In genomic region chr10:99975942-99976809, GRCh38 we compare ENCODE assay signal across 9 cellular contexts. TPM values are rescaled to one million over a fixed set of nuclear protein-coding genes. Genes with fewer than 3 reads are reported as not detected.
A peak's percentile ranks its signal among the peaks of the same experiment; 100 is the strongest.
DNase-seq lines count a peak whose midpoint lies in the region; ATAC-seq and TF ChIP-seq lines count a peak whose summit lies in the region.
"Had no signal": no experiment of that assay in that cellular context is flagged by ENCODE, and none has a peak within 500 bp of the region (broad histone marks: within the 10 kb centered on the region; RNA-seq: fewer than 3 reads in every experiment).

No MANE protein-coding gene starts in this region.

- ATAC-seq in GM18867 (IDR thresholded peaks at IDR 0.05; ENCODE audit: unreplicated experiment), result peak; percentile 24
- no peak for ATAC-seq in RWPE2 (ENCODE audit: low read depth)
- ATAC-seq: activated T-cell treated with anti-CD3 and anti-CD28 coated beads, Interleukin-2, amount 50 U/mL, for 4 hours had no signal

- TF ChIP-seq CTCF in RWPE2 (IDR thresholded peaks at IDR 0.05; ENCODE audit: poor library complexity, severe bottlenecking), result no peak
- no peak for TF ChIP-seq CTCF in fibroblast of pulmonary artery (IDR thresholded peaks at IDR 0.05; ENCODE audit: low read length, missing control alignments)

- H3K4me2 ChIP-seq in skeletal muscle satellite cell (ENCODE audit: low read length), result peak overlapping the region; percentile 75

- POLR2A ChIA-PET in HEK293T (lab: Yijun Ruan, JAX), result interaction anchor here (1.6 kb wide), 1 partner anchor 34 kb away, joined by 5 read pairs; the partner anchor contains the start of gene DNMBP

- H3K36me3 ChIP-seq in RWPE2 (ENCODE audit: low read depth), result peaks cover 21% of the 10 kb centered on the region
- H3K36me3 ChIP-seq in skeletal muscle satellite cell (ENCODE audit: insufficient read depth, low read length), result peaks cover 11% of the 10 kb centered on the region

- DNase-seq in RWPE2 (ENCODE audit: low spot score), result no peak
- peak; percentile 92 for DNase-seq in fibroblast of pulmonary artery (ENCODE audit: low read depth)
- no peak for DNase-seq in activated T-cell treated with anti-CD3 and anti-CD28 coated beads, Interleukin-2, amount 50 U/mL, for 1 hour
- DNase-seq in NCI-H2029 treated with DMSO at 0.1 percent for 48 hours (lab: John Stamatoyannopoulos, UW), result no peak
- DNase-seq in HEK293T (ENCODE audit: extremely low spot score), result no peak
- no peak for DNase-seq in NCI-H345 treated with DMSO at 0.1 percent for 48 hours (lab: John Stamatoyannopoulos, UW; ENCODE audit: unreplicated experiment)
- DNase-seq: activated T-cell treated with anti-CD3 and anti-CD28 coated beads, Interleukin-2, amount 50 U/mL, for 4 hours had no signal

- H3K27ac ChIP-seq in RWPE2 (ENCODE audit: poor library complexity, severe bottlenecking), result peak overlapping the region; percentile 98

- H3K4me1 ChIP-seq in RWPE2 (ENCODE audit: insufficient read depth, poor library complexity, severe bottlenecking), result peaks cover 31% of the 10 kb centered on the region
- H3K4me1 ChIP-seq in skeletal muscle satellite cell (ENCODE audit: control insufficient read depth, insufficient read depth, low read length), result peaks cover 57% of the 10 kb centered on the region

- H3K27me3 ChIP-seq in RWPE2 (ENCODE audit: insufficient read depth, poor library complexity, severe bottlenecking), result no peaks in the 10 kb centered on the region
- no peaks in the 10 kb centered on the region for H3K27me3 ChIP-seq in skeletal muscle satellite cell (ENCODE audit: control insufficient read depth, insufficient read depth, low read length)

- peak overlapping the region; percentile 83 for H3K9ac ChIP-seq in skeletal muscle satellite cell (ENCODE audit: low read depth, low read length)

- H3K9me3 ChIP-seq in RWPE2 (ENCODE audit: severe bottlenecking) (no peaks in the 10 kb centered on the region), skeletal muscle satellite cell (replicated peaks; ENCODE audit: low read length) (no peaks in the 10 kb centered on the region)

- CTCF ChIA-PET in HEK293T (lab: Yijun Ruan, JAX), result interaction anchor here (0.7 kb wide), 1 partner anchor 167 kb away, joined by 3 read pairs; no protein-coding TSS in a partner anchor

- no peak overlapping the region for H3K4me3 ChIP-seq in RWPE2 (ENCODE audit: severe bottlenecking)
- H3K4me3 ChIP-seq in fibroblast of pulmonary artery (replicated peaks; ENCODE audit: low read depth, low read length), result no peak overlapping the region
- H3K4me3 ChIP-seq in skeletal muscle satellite cell (ENCODE audit: low read length), result peak overlapping the region; percentile 47

TF ChIP-seq in HEK293T, 16 proteins besides CTCF, POLR2A, EP300 and RAD21:
- TF ChIP-seq ARNT (IDR thresholded peaks at IDR 0.05) (no peak), L3MBTL2 (conservative IDR thresholded peaks at IDR 0.05) (no peak), CTBP1 (IDR thresholded peaks at IDR 0.05; ENCODE audit: borderline replicate concordance) (no peak), BHLHE40 (IDR thresholded peaks at IDR 0.05; ENCODE audit: borderline replicate concordance) (no peak), ZNF384 (IDR thresholded peaks at IDR 0.05) (no peak)
TF ChIP-seq in HEK293T: peak in this region for 0.

RNA-seq across cellular contexts. Expression of gene DNMBP, which starts 33.6 kb away (rescaled TPM):
- 19.0 and 21.5 TPM in 2 replicates for total RNA-seq in skeletal muscle satellite cell (2012; rRNA removed)
